In the genomic region with DNA sequence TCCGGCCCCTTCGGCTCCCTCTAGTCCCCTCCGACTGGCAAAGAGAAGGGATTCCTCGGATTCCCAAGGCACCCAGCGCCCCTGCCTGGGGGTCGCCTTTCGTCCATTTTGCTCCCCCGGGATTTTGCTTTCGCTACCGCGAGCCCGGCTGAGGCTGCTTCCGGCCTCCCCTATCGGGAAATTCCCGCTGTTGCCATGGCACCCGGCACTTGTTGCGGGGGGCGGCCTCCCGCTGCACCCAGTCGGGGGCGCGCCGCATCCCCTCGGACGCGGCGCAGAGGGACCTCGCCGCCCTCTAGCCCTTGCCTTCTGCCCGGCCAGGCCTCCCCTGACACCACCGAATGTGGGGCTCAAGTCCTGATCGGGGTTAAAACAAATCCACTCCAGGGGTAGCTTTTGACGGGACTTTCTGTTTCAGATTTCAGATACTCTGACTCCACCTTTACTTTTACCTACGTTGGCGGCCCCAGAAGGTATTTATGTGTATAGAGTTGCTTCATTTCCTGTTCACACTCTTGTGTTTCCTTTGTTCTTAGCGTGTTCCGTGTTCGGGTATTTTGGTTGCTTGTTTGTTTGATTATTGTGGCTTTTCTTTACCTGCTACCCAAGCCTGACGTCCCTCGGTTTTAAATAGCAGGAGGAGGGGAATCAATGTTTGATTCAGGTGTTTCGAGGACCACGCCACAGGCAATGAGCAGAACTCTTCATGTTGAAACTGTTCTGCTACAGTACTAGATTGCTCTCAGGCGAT, we compare ENCODE assay signal across 8 cellular contexts. TPM values are rescaled to one million over a fixed set of nuclear protein-coding genes. Genes with fewer than 3 reads are reported as not detected.
A peak's percentile ranks its signal among the peaks of the same experiment; 100 is the strongest.
DNase-seq lines count a peak whose midpoint lies in the region; TF ChIP-seq lines count a peak whose summit lies in the region.

No MANE protein-coding gene starts in this region.

- peak; percentile 51 for DNase-seq in H4 (ENCODE audit: low spot score)
- peak; percentile 65 for DNase-seq in LoVo (ENCODE audit: low spot score)
- DNase-seq in mammary epithelial cell, result peak; percentile 76
- peak; percentile 86 for DNase-seq in kidney tubule cell (ENCODE audit: low spot score)
- peak; percentile 79 for DNase-seq in stimulated activated CD4-positive, alpha-beta T cell treated with anti-CD3 and anti-CD28 coated beads, Interleukin-2, amount 100 ng/mL, for 4 hours (ENCODE audit: low read depth)
- no peak for DNase-seq in amniotic stem cell (lab: John Stamatoyannopoulos, UW)

- peaks cover 5% of the 10 kb centered on the region for H3K4me1 ChIP-seq in mammary epithelial cell (ENCODE audit: insufficient read depth, low read length)

- intact Hi-C loops in mammary epithelial cell (cut with micrococcal nuclease), result loop anchor here (1.0 to 10.0 kb wide), 2 partner anchors 83 to 153 kb away; no protein-coding TSS in a partner anchor

- H3K27ac ChIP-seq in VCaP, result peak overlapping the region; percentile 75
- peak overlapping the region; percentile 98 for H3K27ac ChIP-seq in mammary epithelial cell (ENCODE audit: insufficient read depth, low read depth, low read length)

- in situ Hi-C loops in mammary epithelial cell (cut with MboI; ENCODE audit: low sequenced_read_pairs in 2 of 2), result no loop called here

- no peaks in the 10 kb centered on the region for H3K36me3 ChIP-seq in mammary epithelial cell (ENCODE audit: insufficient read depth, low read length)

- dilution Hi-C loops in mammary epithelial cell (cut with HindIII; ENCODE audit: low sequenced_read_pairs), result no loop called here

- CTCF ChIA-PET in mammary epithelial cell (lab: Charles Lee; ENCODE audit: low non-redundant PET), result no interaction called here

- under 1% methylated on average over 26 of the region's 43 CpGs for WGBS in mammary epithelial cell (ENCODE audit: low coverage, missing lambda C conversion rate)

- peak overlapping the region; percentile 95 for H2AFZ ChIP-seq in mammary epithelial cell (ENCODE audit: low read depth, low read length)

- H3K9me3 ChIP-seq in mammary epithelial cell (replicated peaks; ENCODE audit: insufficient read depth, low read length), result no peaks in the 10 kb centered on the region

- peak overlapping the region; percentile 96 for H3K9ac ChIP-seq in mammary epithelial cell (ENCODE audit: insufficient read depth, low read length)

- H3K27me3 ChIP-seq in mammary epithelial cell (ENCODE audit: insufficient read depth, low read length), result no peaks in the 10 kb centered on the region

- no peaks in the 10 kb centered on the region for H4K20me1 ChIP-seq in mammary epithelial cell (ENCODE audit: insufficient read depth, low read length)

- H3K4me2 ChIP-seq in mammary epithelial cell (ENCODE audit: insufficient read depth, low read depth, low read length), result peak overlapping the region; percentile 80

- TF ChIP-seq POLR2A in GM10847 (IDR thresholded peaks at IDR 0.05; ENCODE audit: extremely low read depth, insufficient read length), result peak; percentile 43

- H3K79me2 ChIP-seq in mammary epithelial cell (ENCODE audit: insufficient read depth, low read length), result peaks cover 54% of the 10 kb centered on the region

- peak overlapping the region; percentile 95 to 98 (median 97) for H3K4me3 ChIP-seq in mammary epithelial cell (replicated peaks in 1 of 3; ENCODE audit: insufficient read depth in 1 of 3, low read depth in 2 of 3, low read length in 3 of 3)

- TF ChIP-seq CTCF in VCaP (conservative IDR thresholded peaks at IDR 0.05) (no peak), mammary epithelial cell (conservative IDR thresholded peaks at IDR 0.05 in 1 of 2, IDR thresholded peaks at IDR 0.05 in 1 of 2; ENCODE audit: extremely low read depth in 1 of 2, insufficient read depth in 1 of 2, low read depth in 1 of 2, low read length in 2 of 2) (peak in 1 of 2 donors; percentile 13)

- BruUV-seq in mammary epithelial cell (replicated peaks; lab: Mats Ljungman, UMichigan), result no TSS peak

RNA-seq across cellular contexts. Expression of gene PARP8, which starts 1.4 kb away (rescaled TPM):
- 5.7 and 12.8 TPM in 2 replicates for total RNA-seq in H4 (2014; rRNA removed; shearing (Covaris generic))
- 10 to 100 TPM; 24.8 to 29.6 TPM for total RNA-seq in mammary epithelial cell
- 15.4 TPM for polyA plus RNA-seq in mammary epithelial cell
- polyA minus RNA-seq in mammary epithelial cell, result 32.3 TPM
